8 cellular contexts compared by ENCODE assay signal in genomic region chr19:6362024-6362344, GRCh38. TPM values are rescaled to one million over a fixed set of nuclear protein-coding genes. Genes with fewer than 3 reads are reported as not detected.
DNase-seq lines count a peak whose midpoint lies in the region; ATAC-seq and TF ChIP-seq lines count a peak whose summit lies in the region.

No MANE protein-coding gene starts in this region.

- TF ChIP-seq POLR2A in esophagus muscularis mucosa (IDR thresholded peaks at IDR 0.05; ENCODE audit: low read depth), result no peak

- WGBS in esophagus muscularis mucosa, result 1% methylated on average over 7 of the region's 7 CpGs
- WGBS in psoas muscle, 3 donors, result 0% methylated on average over 5 to 7 of the region's 7 CpGs

- no peaks in the 10 kb centered on the region for H3K4me1 ChIP-seq in RWPE2 (ENCODE audit: insufficient read depth, poor library complexity, severe bottlenecking)
- peaks cover 7 to 21% (median 18%) of the 10 kb centered on the region in 4 donors for H3K4me1 ChIP-seq in esophagus muscularis mucosa
- H3K4me1 ChIP-seq in psoas muscle, result peaks cover 6% of the 10 kb centered on the region

- H3K27me3 ChIP-seq in RWPE2 (ENCODE audit: insufficient read depth, poor library complexity, severe bottlenecking) (no peaks in the 10 kb centered on the region), esophagus muscularis mucosa (no peaks in the 10 kb centered on the region), psoas muscle (ENCODE audit: insufficient read depth in 3 of 3, low read length in 2 of 3) (no peaks in the 10 kb centered on the region)

- no peaks in the 10 kb centered on the region for H3K9me3 ChIP-seq in RWPE2 (ENCODE audit: severe bottlenecking)
- H3K9me3 ChIP-seq in esophagus muscularis mucosa, result no peaks in the 10 kb centered on the region
- H3K9me3 ChIP-seq in psoas muscle, result no peaks in the 10 kb centered on the region

- intact Hi-C loops in esophagus muscularis mucosa (cut with DNase I), result no loop called here
- intact Hi-C loops in psoas muscle (cut with DNase I), result loop anchor here in 1 of 2 donors (5.0 kb wide), 1 partner anchor 140 kb away; no protein-coding TSS in a partner anchor

- H3K36me3 ChIP-seq in RWPE2 (ENCODE audit: low read depth) (peaks cover 35% of the 10 kb centered on the region), esophagus muscularis mucosa (peaks cover 20 to 39% (median 38%) of the 10 kb centered on the region in 4 donors), psoas muscle (ENCODE audit: insufficient read depth in 1 of 2, low read depth in 1 of 2) (peaks cover 5 to 39% of the 10 kb centered on the region in 2 donors)

- TF ChIP-seq EP300 in esophagus muscularis mucosa (IDR thresholded peaks at IDR 0.05), result no peak

- H3K27ac ChIP-seq in RWPE2 (ENCODE audit: poor library complexity, severe bottlenecking), result peak overlapping the region; percentile 61
- peak overlapping the region; percentile 87 to 92 (median 90) for H3K27ac ChIP-seq in esophagus muscularis mucosa (replicated peaks in 1 of 4)
- peak overlapping the region; percentile 85 for H3K27ac ChIP-seq in psoas muscle

- DNase-seq in GM03348 (ENCODE audit: low spot score), result peak; percentile 30
- DNase-seq in RWPE2 (ENCODE audit: low spot score), result no peak
- no peak for DNase-seq in esophagus muscularis mucosa (ENCODE audit: extremely low spot score)
- no peak for DNase-seq in psoas muscle
- DNase-seq in medulla oblongata (ENCODE audit: extremely low spot score), result no peak

- H3K4me3 ChIP-seq in RWPE2 (ENCODE audit: severe bottlenecking) (peak overlapping the region; percentile 84), esophagus muscularis mucosa (peak overlapping the region; percentile 71 to 93 (median 88)), psoas muscle (peak overlapping the region; percentile 95)

- peak; percentile 21; the same call in 1 of the 3 replicates for ATAC-seq in RWPE2 (ENCODE audit: low read depth)
- peak in 1 of 4 donors; percentile 23 for ATAC-seq in psoas muscle
- ATAC-seq in HG03457 (IDR thresholded peaks at IDR 0.05; ENCODE audit: unreplicated experiment), result no peak
- ATAC-seq in GM18858 (IDR thresholded peaks at IDR 0.05; ENCODE audit: unreplicated experiment), result no peak
- no peak for ATAC-seq in HG03280 (IDR thresholded peaks at IDR 0.05; ENCODE audit: unreplicated experiment)

- TF ChIP-seq CTCF in RWPE2 (IDR thresholded peaks at IDR 0.05; ENCODE audit: poor library complexity, severe bottlenecking), result no peak
- TF ChIP-seq CTCF in esophagus muscularis mucosa (IDR thresholded peaks at IDR 0.05), result no peak
- TF ChIP-seq CTCF in psoas muscle (IDR thresholded peaks at IDR 0.05), result no peak

RNA-seq across cellular contexts. Expression of gene CLPP, which starts 0.7 kb away (rescaled TPM):
- total RNA-seq in esophagus muscularis mucosa (100 to 1,000 TPM in 2 of 4 donors, 10 to 100 TPM in 2; 77.2 to 111 (median 94.2) TPM), psoas muscle (100 to 1,000 TPM in 3 of 4 donors, 10 to 100 TPM in 1; 82.0 to 121 (median 116) TPM)
- 100 to 1,000 TPM; 101 to 140 (median 121) TPM for polyA plus RNA-seq in psoas muscle

RNA-seq across cellular contexts. Expression of gene ALKBH7, which starts 10.6 kb away (rescaled TPM):
- total RNA-seq in esophagus muscularis mucosa (100 to 1,000 TPM in 1 of 4 donors, 10 to 100 TPM in 3; 55.2 to 109 (median 71.8) TPM), psoas muscle (100 to 1,000 TPM in 2 of 4 donors, 10 to 100 TPM in 2; 72.3 to 120 (median 96.8) TPM)
- 100 to 1,000 TPM in 1 of 3 donors, 10 to 100 TPM in 2; 71.5 to 114 (median 99.5) TPM for polyA plus RNA-seq in psoas muscle

RNA-seq across cellular contexts. Expression of gene PSPN, which starts 13.7 kb away (rescaled TPM):
- total RNA-seq in esophagus muscularis mucosa (1 to 10 TPM; 1.3 to 3.7 (median 2.4) TPM), psoas muscle (1 to 10 TPM in 1 of 4 donors, under 1 TPM in 3; 0.55 to 1.0 (median 0.65) TPM)
- 1 to 10 TPM in 1 of 3 donors, under 1 TPM in 2; 0.34 to 1.3 (median 0.78) TPM for polyA plus RNA-seq in psoas muscle

RNA-seq across cellular contexts. Expression of gene ACER1, which starts 28.6 kb away (rescaled TPM):
- total RNA-seq in esophagus muscularis mucosa (not detected), psoas muscle (not detected)
- polyA plus RNA-seq in psoas muscle, result not detected

RNA-seq across cellular contexts. Expression of gene GTF2F1, which starts 31.0 kb away (rescaled TPM):
- 10 to 100 TPM; 43.6 to 61.0 (median 56.8) TPM for total RNA-seq in esophagus muscularis mucosa
- 10 to 100 TPM; 23.7 to 37.0 (median 33.3) TPM for total RNA-seq in psoas muscle
- 10 to 100 TPM; 33.8 to 60.0 (median 42.8) TPM for polyA plus RNA-seq in psoas muscle
